In the genomic region with DNA sequence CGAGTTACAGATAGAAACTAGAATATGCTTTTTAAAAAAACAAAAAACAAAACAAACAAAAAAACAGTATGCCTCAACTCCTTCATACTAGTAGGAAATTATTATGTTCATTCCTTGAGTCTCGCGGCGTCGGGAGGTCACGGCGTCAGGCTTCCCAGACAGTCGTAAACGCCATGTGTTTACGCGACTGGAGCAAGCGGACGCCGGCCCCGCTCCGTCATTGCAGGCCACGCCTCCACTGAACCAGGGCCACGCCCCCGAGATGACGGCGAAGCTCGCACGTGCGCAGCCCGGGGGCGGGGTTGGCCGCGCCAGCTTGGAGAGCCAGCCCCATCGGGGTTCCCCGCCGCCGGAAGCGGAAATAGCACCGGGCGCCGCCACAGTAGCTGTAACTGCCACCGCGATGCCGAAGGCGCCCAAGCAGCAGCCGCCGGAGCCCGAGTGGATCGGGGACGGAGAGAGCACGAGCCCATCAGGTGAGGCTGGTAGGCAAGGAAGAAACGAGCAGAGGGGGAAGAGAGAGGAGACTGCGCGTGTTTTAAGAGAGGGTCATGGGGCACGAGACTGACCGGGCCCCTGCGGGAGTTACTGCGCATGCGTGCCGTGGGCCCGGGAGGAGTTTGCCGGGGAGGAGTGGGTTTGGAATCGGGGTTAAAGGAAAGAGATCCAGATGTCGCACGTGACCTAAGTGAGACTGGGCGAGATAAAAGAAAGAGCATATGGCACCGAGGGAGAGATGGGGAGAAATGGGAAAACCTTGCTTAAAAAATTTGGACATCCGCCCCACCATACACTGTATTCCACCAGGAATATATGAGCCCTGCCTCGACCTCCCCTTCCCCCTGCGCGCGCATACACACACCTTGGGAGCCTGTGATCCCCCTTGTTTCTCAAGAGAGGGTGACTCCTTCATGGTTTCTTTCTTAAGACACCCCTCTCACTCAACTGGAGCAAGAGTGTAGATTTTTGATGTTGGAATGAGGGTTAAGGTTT, we compare ENCODE assay signal across 8 cellular contexts. TPM values are rescaled to one million over a fixed set of nuclear protein-coding genes. Genes with fewer than 3 reads are reported as not detected.
DNase-seq lines count a peak whose midpoint lies in the region; ATAC-seq and TF ChIP-seq lines count a peak whose summit lies in the region.

ABCF1 (plus strand) TSS at position 358 of the 993 bp plus-strand sequence; CDS start at position 404, 46 bp downstream.

- peaks cover 11% of the 10 kb centered on the region; the same call in 1 of the 2 replicates for H3F3A ChIP-seq in MM.1S (ENCODE audit: insufficient read depth, low read length)

- H3K4me1 ChIP-seq in ES-I3 (ENCODE audit: insufficient read depth, low read length) (peaks cover 6% of the 10 kb centered on the region), HAP-1 (peaks cover 27% of the 10 kb centered on the region), MM.1S (ENCODE audit: low read length) (peaks cover 18% of the 10 kb centered on the region)

- H4K20me1 ChIP-seq in MM.1S (ENCODE audit: insufficient read depth, low read length): peaks cover 10% of the 10 kb centered on the region; the same call in 1 of the 2 replicates

- peak within 1 kb of the TSS; percentile 74; the same call in 1 of the 2 replicates for H3K27ac ChIP-seq in MM.1S (ENCODE audit: low read length)

- peak; percentile 90 to 99 for DNase-seq in HAP-1 (ENCODE audit: low spot score in 2 of 2)
- peak; percentile 97 for DNase-seq in MM.1S
- peak; percentile 58 for DNase-seq in SIG-M5 (lab: John Stamatoyannopoulos, UW)
- peak; percentile 99 for DNase-seq in activated gamma-delta T cell (lab: John Stamatoyannopoulos, UW)
- DNase-seq in fibroblast of the aortic adventitia (ENCODE audit: low read depth): peak; percentile 95
- peak; percentile 100 for DNase-seq in nephron progenitor cell
- DNase-seq in stimulated activated naive CD8-positive, alpha-beta T cell treated with anti-CD3 and anti-CD28 coated beads, Interleukin-15, amount 100 ng/mL, for 72 hours: peak; percentile 99 to 100

- H3K27me3 ChIP-seq in HAP-1 (ENCODE audit: low read depth) (no peaks in the 10 kb centered on the region), MM.1S (replicated peaks; ENCODE audit: insufficient read depth, low read length) (no peaks in the 10 kb centered on the region)

- peaks cover 8% of the 10 kb centered on the region for H3K36me3 ChIP-seq in ES-I3 (ENCODE audit: insufficient read depth, low read length)
- peaks cover 12% of the 10 kb centered on the region for H3K36me3 ChIP-seq in HAP-1 (replicated peaks)
- H3K36me3 ChIP-seq in MM.1S (replicated peaks; ENCODE audit: insufficient read depth, low read length): no peaks in the 10 kb centered on the region

- peak within 1 kb of the TSS; percentile 95 for H3K4me3 Mint-ChIP-seq in nephron progenitor cell
- H3K4me3 Mint-ChIP-seq in stimulated activated naive CD8-positive, alpha-beta T cell treated with anti-CD3 and anti-CD28 coated beads, Interleukin-15, amount 100 ng/mL, for 72 hours: peak within 1 kb of the TSS; percentile 95 to 99

- H3K27me3 Mint-ChIP-seq in nephron progenitor cell (ENCODE audit: low read depth, poor library complexity): peaks cover 16% of the 10 kb centered on the region
- no peaks in the 10 kb centered on the region for H3K27me3 Mint-ChIP-seq in stimulated activated naive CD8-positive, alpha-beta T cell treated with anti-CD3 and anti-CD28 coated beads, Interleukin-15, amount 100 ng/mL, for 72 hours

- H3K9me3 ChIP-seq in ES-I3 (ENCODE audit: control insufficient read depth, insufficient read depth, low read length): no peaks in the 10 kb centered on the region
- H3K9me3 ChIP-seq in HAP-1: no peaks in the 10 kb centered on the region
- no peaks in the 10 kb centered on the region for H3K9me3 ChIP-seq in MM.1S (replicated peaks; ENCODE audit: insufficient read depth, low read length)

- peaks cover 49% of the 10 kb centered on the region for H3K79me2 ChIP-seq in MM.1S (ENCODE audit: low read length)

- H3K27ac Mint-ChIP-seq in nephron progenitor cell: peak within 1 kb of the TSS; percentile 90
- H3K27ac Mint-ChIP-seq in stimulated activated naive CD8-positive, alpha-beta T cell treated with anti-CD3 and anti-CD28 coated beads, Interleukin-15, amount 100 ng/mL, for 72 hours: peak within 1 kb of the TSS; percentile 99 to 100

- H3K9me2 ChIP-seq in MM.1S (replicated peaks; ENCODE audit: insufficient read depth, low read length): no peaks in the 10 kb centered on the region

- H2AFZ ChIP-seq in MM.1S (ENCODE audit: low read length): peak within 1 kb of the TSS; percentile 95

- H3K4me2 ChIP-seq in MM.1S (ENCODE audit: low read depth, low read length): peak within 1 kb of the TSS; percentile 95

- in situ Hi-C loops in HAP-1 (cut with MboI; ENCODE audit: low sequenced_read_pairs): no loop called here

- H3K9me3 Mint-ChIP-seq in nephron progenitor cell: no peaks in the 10 kb centered on the region
- H3K9me3 Mint-ChIP-seq in stimulated activated naive CD8-positive, alpha-beta T cell treated with anti-CD3 and anti-CD28 coated beads, Interleukin-15, amount 100 ng/mL, for 72 hours: no peaks in the 10 kb centered on the region

- TF ChIP-seq CTCF in MM.1S (IDR thresholded peaks at IDR 0.05; ENCODE audit: low read length): no peak
- no peak for TF ChIP-seq CTCF in fibroblast of the aortic adventitia (IDR thresholded peaks at IDR 0.05; ENCODE audit: insufficient read depth, low read length)
- no peak for TF ChIP-seq CTCF in nephron progenitor cell (IDR thresholded peaks at IDR 0.05)

- peak within 1 kb of the TSS; percentile 95 for H3K4me3 ChIP-seq in HAP-1
- H3K4me3 ChIP-seq in MM.1S (ENCODE audit: low read length): peak within 1 kb of the TSS; percentile 90
- H3K4me3 ChIP-seq in fibroblast of the aortic adventitia (ENCODE audit: low read depth, low read length): peak within 1 kb of the TSS; percentile 98

- peaks cover 46% of the 10 kb centered on the region for H3K4me1 Mint-ChIP-seq in nephron progenitor cell
- H3K4me1 Mint-ChIP-seq in stimulated activated naive CD8-positive, alpha-beta T cell treated with anti-CD3 and anti-CD28 coated beads, Interleukin-15, amount 100 ng/mL, for 72 hours: peaks cover 72% of the 10 kb centered on the region

- peak; percentile 93 for ATAC-seq in stimulated activated naive CD8-positive, alpha-beta T cell treated with anti-CD3 and anti-CD28 coated beads, Interleukin-15, amount 100 ng/mL, for 72 hours

- H3K9ac ChIP-seq in ES-I3 (ENCODE audit: low read depth, low read length) (peak within 1 kb of the TSS; percentile 89), MM.1S (ENCODE audit: low read length) (peak within 1 kb of the TSS; percentile 88)

- peaks cover 1% of the 10 kb centered on the region for H3K36me3 Mint-ChIP-seq in nephron progenitor cell (ENCODE audit: low read depth)

RNA-seq across cellular contexts. Expression of gene ABCF1, which starts in this region (rescaled TPM):
- 33.0 and 43.2 TPM in 2 replicates for total RNA-seq in fibroblast of the aortic adventitia (ENCODE audit: low replicate concordance)

Comparison
In these comparisons a context has a peak if more than half of its experiments do, and no peak if none do; other contexts are left out.
1. Peak in every context shown above with its lines: DNase-seq, ATAC-seq, H3K4me3 ChIP-seq and H3K27ac ChIP-seq.